Comparison of ENCODE assay signal across 16 cellular contexts in the genomic region with DNA sequence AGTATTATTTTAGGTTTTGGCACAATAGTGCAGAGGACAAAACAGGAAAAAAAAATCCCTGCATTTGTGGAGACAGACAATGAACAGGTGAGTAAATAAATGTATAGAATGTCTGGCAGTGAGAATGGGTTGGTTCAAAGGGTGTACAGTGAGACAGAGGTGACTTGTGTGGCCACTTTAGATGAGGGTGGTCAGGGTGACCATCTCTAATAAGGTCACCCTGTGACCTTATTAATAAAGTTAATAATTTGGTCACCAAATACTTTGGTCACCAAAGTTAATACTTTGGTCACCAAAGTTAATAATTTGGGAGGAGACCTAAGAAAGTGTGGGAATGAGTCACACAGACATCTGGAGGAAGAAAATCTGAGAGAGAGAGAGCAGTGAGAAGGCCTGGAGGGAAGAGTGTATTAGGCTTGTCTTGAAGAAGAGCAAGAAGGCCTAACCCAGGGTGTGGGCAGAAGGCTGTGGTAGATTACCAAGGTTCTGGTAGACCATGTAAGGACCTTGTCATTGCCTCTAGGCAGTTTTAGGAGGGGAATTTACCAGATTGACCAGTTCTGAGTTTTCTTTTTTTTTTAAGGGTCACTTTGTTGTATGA.
A peak's percentile ranks its signal among the peaks of the same experiment; 100 is the strongest.
DNase-seq lines count a peak whose midpoint lies in the region; ATAC-seq, FAIRE-seq and TF ChIP-seq lines count a peak whose summit lies in the region.
"Had no signal": no experiment of that assay in that cellular context is flagged by ENCODE, and none has a peak within 500 bp of the region (broad histone marks: within the 10 kb centered on the region; RNA-seq: fewer than 3 reads in every experiment).

No MANE protein-coding gene starts in this region.

- peak; percentile 86 for ATAC-seq in GM19463 (IDR thresholded peaks at IDR 0.05; ENCODE audit: unreplicated experiment)
- ATAC-seq in HG02943 (IDR thresholded peaks at IDR 0.05; ENCODE audit: low read depth, unreplicated experiment), result peak; percentile 89
- peak; percentile 36 for ATAC-seq in HG03575 (IDR thresholded peaks at IDR 0.05; ENCODE audit: extremely low read depth, insufficient number of reproducible peaks, low FRiP score, unreplicated experiment)
- ATAC-seq: GM23338, left colon, Right ventricle myocardium inferior, WTC11 had no signal

- in situ Hi-C loops in brain microvascular endothelial cell (cut with HindIII; ENCODE audit: low pct_ligation_motif_present, low sequenced_read_pairs), result no loop called here

- no peaks in the 10 kb centered on the region for H3K27me3 ChIP-seq in brain microvascular endothelial cell (replicated peaks)
- H3K27me3 ChIP-seq: spleen had no signal

- TF ChIP-seq CTCF in HFFc6 (IDR thresholded peaks at IDR 0.05), result no peak
- TF ChIP-seq CTCF in brain microvascular endothelial cell (IDR thresholded peaks at IDR 0.05; ENCODE audit: low read depth, low read length, missing control alignments), result no peak

- no peak overlapping the region for H3K4me3 Mint-ChIP-seq in HFFc6
- H3K4me3 Mint-ChIP-seq: GM23338, neural crest cell, WTC11 had no signal

- peaks cover 53% of the 10 kb centered on the region for H3K9me3 Mint-ChIP-seq in HFFc6
- H3K9me3 Mint-ChIP-seq: neural crest cell had no signal

- H3K4me3 ChIP-seq in brain microvascular endothelial cell (ENCODE audit: low read depth, low read length), result no peak overlapping the region
- H3K4me3 ChIP-seq: GM23338, spleen had no signal

- no peaks in the 10 kb centered on the region for H3K27me3 Mint-ChIP-seq in HFFc6 (ENCODE audit: insufficient read depth)

- H3K4me1 Mint-ChIP-seq in HFFc6 (ENCODE audit: low read depth), result no peaks in the 10 kb centered on the region

- no peaks in the 10 kb centered on the region for H3K36me3 ChIP-seq in brain microvascular endothelial cell (replicated peaks)
- H3K36me3 ChIP-seq: spleen had no signal

- no peak overlapping the region for H3K27ac ChIP-seq in brain microvascular endothelial cell
- H3K27ac ChIP-seq: spleen had no signal

- no peaks in the 10 kb centered on the region; the same call in 1 of the 2 replicates for H3K36me3 Mint-ChIP-seq in HFFc6 (ENCODE audit: low read depth)

- FAIRE-seq in GM18507 (lab: Jason Lieb, UNC), result peak; percentile 83

- no peak overlapping the region for H3K27ac Mint-ChIP-seq in HFFc6
- H3K27ac Mint-ChIP-seq: GM23338, WTC11 had no signal

- DNase-seq in GM18507 (ENCODE audit: extremely low spot score, insufficient read length, low read depth), result no peak
- DNase-seq in inferior parietal cortex (ENCODE audit: extremely low spot score), result no peak
- no peak for DNase-seq in NCI-H1105 (lab: John Stamatoyannopoulos, UW)
- DNase-seq in HFFc6, result no peak
- DNase-seq in brain microvascular endothelial cell, result no peak
- DNase-seq: Karpas-422, left colon, NCI-H446, spleen had no signal

Comparison
In these comparisons a context has a peak if more than half of its experiments do, and no peak if none do; other contexts are left out.
1. ATAC-seq: peak in every context shown above with its lines; median percentile 89 in HG02943; 86 in GM19463; 36 in HG03575.